In the genomic region with DNA sequence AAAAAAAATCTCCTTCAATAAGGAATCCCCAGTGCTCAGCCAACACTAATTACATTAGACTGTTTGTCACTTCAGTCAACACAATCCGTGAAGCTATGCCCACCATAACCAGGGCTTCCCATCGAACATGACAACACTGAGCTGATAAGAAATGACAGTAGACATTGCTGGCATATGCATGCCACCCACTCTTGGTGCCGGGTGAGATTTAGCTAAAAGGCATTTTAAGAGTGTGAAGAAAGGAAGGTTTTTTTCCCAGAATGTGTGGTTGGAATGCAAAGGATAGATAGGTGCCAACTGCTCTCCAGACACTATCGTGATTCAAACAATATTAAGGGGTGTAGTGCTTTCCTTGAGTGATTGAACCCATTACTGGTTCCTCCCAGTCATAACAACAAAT, we compare ENCODE assay signal across 31 cellular contexts.
"Had no signal": no experiment of that assay in that cellular context is flagged by ENCODE, and none has a peak within 500 bp of the region (broad histone marks: within the 10 kb centered on the region; RNA-seq: fewer than 3 reads in every experiment).

No MANE protein-coding gene starts in this region.

- DNase-seq: naive B cell; naive thymus-derived CD8-positive, alpha-beta T cell; nephron progenitor cell; nucleus accumbens; ovary; retina; right lobe of liver; sigmoid colon; small intestine; stimulated activated CD4-positive, alpha-beta T cell treated with anti-CD3 and anti-CD28 coated beads, Interleukin-15, amount 100 ng/mL, for 24 hours; stimulated activated CD4-positive, alpha-beta T cell treated with anti-CD3 and anti-CD28 coated beads, Interleukin-2, amount 100 ng/mL, for 24 hours; stimulated activated CD4-positive, alpha-beta T cell treated with anti-CD3 and anti-CD28 coated beads, Interleukin-2, amount 100 ng/mL, for 48 hours; stimulated activated CD4-positive, alpha-beta T cell treated with anti-CD3 and anti-CD28 coated beads, Interleukin-4, amount 100 ng/mL, for 24 hours; stimulated activated naive B cell treated with anti-CD40 and anti-IgM and Interleukin-4, amounts not matched to agents 10 μg/mL and 1 μg/mL and 100 μg/mL, for 72 hours; stimulated activated naive CD4-positive, alpha-beta T cell treated with Interleukin-2 at 50 U/mL for 16 hours; stomach; testis; tibial artery; transverse colon; upper lobe of right lung; uterus had no signal

- H3K4me1 ChIP-seq: parathyroid adenoma, right atrium auricular region, right lobe of liver, sigmoid colon, stomach, suprapubic skin, testis, tibial artery, transverse colon, upper lobe of right lung, uterus had no signal

- H3K36me3 ChIP-seq: neutrophil, ovary, right atrium auricular region, right lobe of liver, sigmoid colon, stomach, suprapubic skin, tibial artery, transverse colon, upper lobe of right lung, uterus had no signal

- H3K4me1 Mint-ChIP-seq: naive B cell; naive thymus-derived CD8-positive, alpha-beta T cell; nephron progenitor cell; neural crest cell; stimulated activated effector memory CD8-positive, alpha-beta T cell treated with anti-CD3 and anti-CD28 coated beads, Interleukin-12 subunit alpha, Interleukin-12 subunit beta, amount 100 ng/mL, for 72 hours; stimulated activated naive B cell treated with anti-CD40 and anti-IgM and Interleukin-4, amounts not matched to agents 10 μg/mL and 1 μg/mL and 100 μg/mL, for 72 hours had no signal

- H3K27me3 Mint-ChIP-seq: naive B cell; natural killer cell treated with Interleukin-12 subunit alpha and Interleukin-12 subunit beta and Interleukin-15 and Interleukin-18, amount 100 ng/mL, for 72 hours; stimulated activated naive B cell treated with anti-CD40 and anti-IgM and Interleukin-4, amounts not matched to agents 10 μg/mL and 1 μg/mL and 100 μg/mL, for 72 hours had no signal

- H3K4me3 Mint-ChIP-seq: naive B cell; naive thymus-derived CD8-positive, alpha-beta T cell; natural killer cell treated with Interleukin-12 subunit alpha and Interleukin-12 subunit beta and Interleukin-15 and Interleukin-18, amount 100 ng/mL, for 72 hours; nephron progenitor cell; neural crest cell; stimulated activated effector memory CD8-positive, alpha-beta T cell treated with anti-CD3 and anti-CD28 coated beads, Interleukin-12 subunit alpha, Interleukin-12 subunit beta, amount 100 ng/mL, for 72 hours; stimulated activated naive B cell treated with anti-CD40 and anti-IgM and Interleukin-4, amounts not matched to agents 10 μg/mL and 1 μg/mL and 100 μg/mL, for 72 hours; stimulated activated naive CD8-positive, alpha-beta T cell treated with anti-CD3 and anti-CD28 coated beads, Interleukin-15, Interleukin-2, amounts not matched to agents 100 ng/mL and 50 ng/mL, for 24 hours; type B pancreatic cell had no signal

- H2AFZ ChIP-seq: parathyroid adenoma had no signal

- H3K79me2 ChIP-seq: parathyroid adenoma had no signal

- H3K36me3 Mint-ChIP-seq: naive B cell; naive thymus-derived CD8-positive, alpha-beta T cell; natural killer cell treated with Interleukin-12 subunit alpha and Interleukin-12 subunit beta and Interleukin-15 and Interleukin-18, amount 100 ng/mL, for 72 hours; stimulated activated effector memory CD8-positive, alpha-beta T cell treated with anti-CD3 and anti-CD28 coated beads, Interleukin-12 subunit alpha, Interleukin-12 subunit beta, amount 100 ng/mL, for 72 hours; stimulated activated naive B cell treated with anti-CD40 and anti-IgM and Interleukin-4, amounts not matched to agents 10 μg/mL and 1 μg/mL and 100 μg/mL, for 72 hours; type B pancreatic cell had no signal

- ATAC-seq: naive thymus-derived CD8-positive, alpha-beta T cell; natural killer cell treated with Interleukin-12 subunit alpha and Interleukin-12 subunit beta and Interleukin-15 and Interleukin-18, amount 100 ng/mL, for 72 hours; right lobe of liver; stimulated activated effector memory CD8-positive, alpha-beta T cell treated with anti-CD3 and anti-CD28 coated beads, Interleukin-12 subunit alpha, Interleukin-12 subunit beta, amount 100 ng/mL, for 72 hours; stimulated activated naive B cell treated with anti-CD40 and anti-IgM and Interleukin-4, amounts not matched to agents 10 μg/mL and 1 μg/mL and 100 μg/mL, for 72 hours; upper lobe of right lung had no signal

- H3K4me3 ChIP-seq: ovary, right atrium auricular region, right lobe of liver, sigmoid colon, stomach, suprapubic skin, testis, tibial artery, transverse colon, upper lobe of right lung, uterus had no signal

- H3K27ac Mint-ChIP-seq: naive B cell; naive thymus-derived CD8-positive, alpha-beta T cell; natural killer cell treated with Interleukin-12 subunit alpha and Interleukin-12 subunit beta and Interleukin-15 and Interleukin-18, amount 100 ng/mL, for 72 hours; nephron progenitor cell; progenitor cell of endocrine pancreas; stimulated activated effector memory CD8-positive, alpha-beta T cell treated with anti-CD3 and anti-CD28 coated beads, Interleukin-12 subunit alpha, Interleukin-12 subunit beta, amount 100 ng/mL, for 72 hours; stimulated activated naive B cell treated with anti-CD40 and anti-IgM and Interleukin-4, amounts not matched to agents 10 μg/mL and 1 μg/mL and 100 μg/mL, for 72 hours; stimulated activated naive CD8-positive, alpha-beta T cell treated with anti-CD3 and anti-CD28 coated beads, Interleukin-15, Interleukin-2, amounts not matched to agents 100 ng/mL and 50 ng/mL, for 24 hours; type B pancreatic cell had no signal

- H3K27ac ChIP-seq: neutrophil, ovary, parathyroid adenoma, right atrium auricular region, right lobe of liver, sigmoid colon, stomach, suprapubic skin, testis, tibial artery, transverse colon, upper lobe of right lung, uterus had no signal

- H3K9me3 ChIP-seq: neutrophil, ovary, right atrium auricular region, right lobe of liver, sigmoid colon, stomach, suprapubic skin, testis, tibial artery, transverse colon, upper lobe of right lung, uterus had no signal

- H3K27me3 ChIP-seq: neutrophil, ovary, right atrium auricular region, right lobe of liver, sigmoid colon, stomach, suprapubic skin, testis, tibial artery, transverse colon, upper lobe of right lung, uterus had no signal

- H3K9me3 Mint-ChIP-seq: naive thymus-derived CD8-positive, alpha-beta T cell; natural killer cell treated with Interleukin-12 subunit alpha and Interleukin-12 subunit beta and Interleukin-15 and Interleukin-18, amount 100 ng/mL, for 72 hours; nephron progenitor cell; stimulated activated effector memory CD8-positive, alpha-beta T cell treated with anti-CD3 and anti-CD28 coated beads, Interleukin-12 subunit alpha, Interleukin-12 subunit beta, amount 100 ng/mL, for 72 hours; stimulated activated naive B cell treated with anti-CD40 and anti-IgM and Interleukin-4, amounts not matched to agents 10 μg/mL and 1 μg/mL and 100 μg/mL, for 72 hours; stimulated activated naive CD8-positive, alpha-beta T cell treated with anti-CD3 and anti-CD28 coated beads, Interleukin-15, Interleukin-2, amounts not matched to agents 100 ng/mL and 50 ng/mL, for 24 hours had no signal
